8 cellular contexts compared by ENCODE assay signal in genomic region chr15:82354549-82354948, GRCh38. TPM values are rescaled to one million over a fixed set of nuclear protein-coding genes. Genes with fewer than 3 reads are reported as not detected.
DNase-seq lines count a peak whose midpoint lies in the region; ATAC-seq, FAIRE-seq and TF ChIP-seq lines count a peak whose summit lies in the region.
"Not testable (repeated sequence)": the region's sequence is repeated elsewhere in the genome, so short reads cannot be mapped to it uniquely, and the experiment has no call there.

No MANE protein-coding gene starts in this region.

- BruUV-seq in Panc1 (replicated peaks; lab: Mats Ljungman, UMichigan) = not testable (repeated sequence)

- in situ Hi-C loops in Panc1 (cut with HindIII; ENCODE audit: low pct_unique_long_range_greater_than_20kb, low sequenced_read_pairs) = not testable (repeated sequence)

- H3K4me1 ChIP-seq in BE2C; HEK293 (ENCODE audit: control insufficient read depth, insufficient read depth, low read length); Panc1 (ENCODE audit: control insufficient read depth, insufficient read depth, low read length); breast epithelium; kidney (ENCODE audit: control insufficient read depth in 1 of 2, insufficient read depth in 1 of 2, low read depth in 1 of 2, low read length in 2 of 2); ovary (ENCODE audit: insufficient read depth); thoracic aorta (ENCODE audit: control insufficient read depth in 1 of 2, low read depth in 2 of 2): not testable (repeated sequence)

- TF ChIP-seq POLR2A in breast epithelium (IDR thresholded peaks at IDR 0.05); ovary (IDR thresholded peaks at IDR 0.05): not testable (repeated sequence)

- H3K9me3 ChIP-seq in BE2C; HEK293 (ENCODE audit: control insufficient read depth, insufficient read depth, low read depth, low read length); Panc1 (ENCODE audit: control insufficient read depth, insufficient read depth, low read depth, low read length); breast epithelium; kidney (ENCODE audit: control insufficient read depth in 1 of 2, low read length in 2 of 2); ovary; thoracic aorta: not testable (repeated sequence)

- ATAC-seq in Panc1; thoracic aorta (ENCODE audit: insufficient number of reproducible peaks, low FRiP score, low read depth): not testable (repeated sequence)

- not testable (repeated sequence) for DNase-seq in BE2C; Panc1 (ENCODE audit: low read depth, low spot score); breast epithelium (ENCODE audit: low spot score in 2 of 2); fibroblast of pulmonary artery (ENCODE audit: low read depth); kidney; ovary; thoracic aorta (ENCODE audit: low spot score)

- not testable (repeated sequence) for TF ChIP-seq EP300 in ovary (IDR thresholded peaks at IDR 0.05)

- intact Hi-C loops in Panc1 (cut with micrococcal nuclease; ENCODE audit: unreplicated experiment); breast epithelium (cut with DNase I; ENCODE audit: low total_unique reads); kidney (cut with DNase I); ovary (cut with DNase I): not testable (repeated sequence)

- WGBS in ovary, 3 donors = 1 to 8% (median 2%) methylated on average over 5 to 8 of the region's 13 CpGs

- not testable (repeated sequence) for TF ChIP-seq CTCF in BE2C (IDR thresholded peaks at IDR 0.05; ENCODE audit: low read depth, low read length); HEK293 (tag by site-specific recombination; IDR thresholded peaks at IDR 0.05); Panc1 (IDR thresholded peaks at IDR 0.05); breast epithelium (IDR thresholded peaks at IDR 0.05); fibroblast of pulmonary artery (IDR thresholded peaks at IDR 0.05; ENCODE audit: low read length, missing control alignments); kidney (IDR thresholded peaks at IDR 0.05; ENCODE audit: borderline replicate concordance, extremely low read depth, insufficient read depth); ovary (IDR thresholded peaks at IDR 0.05); thoracic aorta (IDR thresholded peaks at IDR 0.05)

- not testable (repeated sequence) for FAIRE-seq in kidney (lab: Jason Lieb, UNC)

- H3K27ac ChIP-seq in HEK293 (ENCODE audit: extremely low read depth, low read depth, low read length); Panc1 (ENCODE audit: low read length); kidney (ENCODE audit: low read depth in 2 of 2, low read length in 2 of 2); ovary; thoracic aorta: not testable (repeated sequence)
- H3K27ac ChIP-seq in breast epithelium = peak overlapping the region; percentile 60 to 65

- not testable (repeated sequence) for H3K9ac ChIP-seq in kidney (ENCODE audit: low read length in 2 of 2)

- not testable (repeated sequence) for H3K27me3 ChIP-seq in BE2C; Panc1 (ENCODE audit: control insufficient read depth, insufficient read depth, low read length); breast epithelium; ovary; thoracic aorta (replicated peaks; ENCODE audit: insufficient read depth)

- H3K36me3 ChIP-seq in BE2C; HEK293 (ENCODE audit: control insufficient read depth in 2 of 2, insufficient read depth in 1 of 2, low read length in 2 of 2); Panc1 (ENCODE audit: control insufficient read depth, insufficient read depth, low read length); breast epithelium; kidney (ENCODE audit: control insufficient read depth in 1 of 2, insufficient read depth in 2 of 2, low read length in 2 of 2); ovary; thoracic aorta: not testable (repeated sequence)

- peak overlapping the region; percentile 43 for H3K4me3 ChIP-seq in BE2C (ENCODE audit: low read depth, low read length)
- H3K4me3 ChIP-seq in HEK293 (ENCODE audit: low read depth, low read length) = peak overlapping the region; percentile 12
- H3K4me3 ChIP-seq in Panc1 (ENCODE audit: low read depth in 2 of 2, low read length in 2 of 2) = peak overlapping the region; percentile 31 to 56
- peak overlapping the region; percentile 27 to 64 (median 45) for H3K4me3 ChIP-seq in breast epithelium
- H3K4me3 ChIP-seq in fibroblast of pulmonary artery (replicated peaks; ENCODE audit: low read depth, low read length) = peak overlapping the region; percentile 45
- H3K4me3 ChIP-seq in kidney (ENCODE audit: low read length in 2 of 2) = peak overlapping the region; percentile 35 to 56
- peak overlapping the region; percentile 29 for H3K4me3 ChIP-seq in ovary
- peak overlapping the region; percentile 62 for H3K4me3 ChIP-seq in thoracic aorta

- POLR2A ChIA-PET in HEK293 (lab: Yijun Ruan, JAX); Panc1 (lab: Charles Lee): not testable (repeated sequence)

- CTCF ChIA-PET in HEK293 (lab: Yijun Ruan, JAX); Panc1 (lab: Charles Lee): not testable (repeated sequence)

RNA-seq across cellular contexts. Expression of gene GOLGA6L10, which starts 5.3 kb away (rescaled TPM):
- 3.5 TPM for polyA plus RNA-seq in BE2C (2012; ENCODE audit: insufficient read depth, insufficient read length, low read depth)
- total RNA-seq in Panc1 (2021; ENCODE audit: unreplicated experiment) (3.5 TPM), breast epithelium (1 to 10 TPM in 2 of 3 donors, under 1 TPM in 1; 0.48 to 2.6 (median 1.6) TPM), kidney (2.5 TPM), ovary (1 to 10 TPM in 4 of 7 donors, under 1 TPM in 3; 0.43 to 3.3 (median 1.5) TPM), thoracic aorta (1 to 10 TPM in 1 of 2 donors, under 1 TPM in 1; 0.42 to 3.1 TPM)
- 4.1 TPM for polyA plus RNA-seq in Panc1 (2012; ENCODE audit: insufficient read length)
- polyA plus RNA-seq in kidney (ENCODE audit: insufficient read depth, low read depth, low replicate concordance) (0.45 TPM), ovary (1 to 10 TPM; 1.7 to 2.1 TPM)

Comparison
In these comparisons a context has a peak if more than half of its experiments do, and no peak if none do; other contexts are left out.
1. H3K4me3 ChIP-seq: peak in every context shown above with its lines; median percentile 62 in thoracic aorta; 46 in kidney; 45 in breast epithelium; 45 in fibroblast of pulmonary artery; 44 in Panc1; 43 in BE2C; 29 in ovary; 12 in HEK293.